Comparison of ENCODE assay signal across 8 cellular contexts in genomic region chr5:62460578-62460983, GRCh38. TPM values are rescaled to one million over a fixed set of nuclear protein-coding genes. Genes with fewer than 3 reads are reported as not detected.
DNase-seq lines count a peak whose midpoint lies in the region; ATAC-seq and TF ChIP-seq lines count a peak whose summit lies in the region.

No MANE protein-coding gene starts in this region.

- no peak overlapping the region for H3K4me3 Mint-ChIP-seq in neural progenitor cell

- ATAC-seq in GM21367 (IDR thresholded peaks at IDR 0.05; ENCODE audit: unreplicated experiment) (peak; percentile 80), HG03469 (IDR thresholded peaks at IDR 0.05; ENCODE audit: unreplicated experiment) (peak; percentile 72), Panc1 (peak; percentile 75; the same call in 1 of the 2 replicates)

- POLR2A ChIA-PET in Panc1 (lab: Charles Lee), result no interaction called here

- H3K9ac ChIP-seq in neural progenitor cell, result no peak overlapping the region

- DNase-seq in NCI-H510A treated with DMSO at 0.1 percent for 48 hours (lab: John Stamatoyannopoulos, UW), result peak; percentile 54
- DNase-seq in NCI-H510A (lab: John Stamatoyannopoulos, UW), result no peak
- peak; percentile 22 for DNase-seq in Panc1 (ENCODE audit: low read depth, low spot score)
- DNase-seq in erythroblast (lab: John Stamatoyannopoulos, UW), result peak; percentile 54 to 69
- peak; percentile 68 for DNase-seq in neural progenitor cell (ENCODE audit: low spot score)
- DNase-seq in activated CD4-positive, alpha-beta T cell treated with anti-CD3 and anti-CD28 coated beads, Interleukin-2, amount 50 U/mL, for 1 hour, result no peak

- H3F3A ChIP-seq in neural progenitor cell (ENCODE audit: low read depth), result no peaks in the 10 kb centered on the region

- H3K27me3 Mint-ChIP-seq in neural progenitor cell (ENCODE audit: insufficient read depth, low read depth), result no peaks in the 10 kb centered on the region

- no peaks in the 10 kb centered on the region for H3K9me3 Mint-ChIP-seq in neural progenitor cell

- intact Hi-C loops in Panc1 (cut with micrococcal nuclease; ENCODE audit: unreplicated experiment), result loop anchor here (2.0 kb wide), 1 partner anchor 318 kb away; no protein-coding TSS in a partner anchor

- no peaks in the 10 kb centered on the region for H3K36me3 Mint-ChIP-seq in neural progenitor cell

- H3K4me1 ChIP-seq in Panc1 (ENCODE audit: control insufficient read depth, insufficient read depth, low read length) (no peaks in the 10 kb centered on the region), neural progenitor cell (peaks cover 6% of the 10 kb centered on the region)

- in situ Hi-C loops in Panc1 (cut with HindIII; ENCODE audit: low pct_unique_long_range_greater_than_20kb, low sequenced_read_pairs), result no loop called here

- no peak overlapping the region for H3K27ac ChIP-seq in Panc1 (ENCODE audit: low read length)
- H3K27ac ChIP-seq in neural progenitor cell, result no peak overlapping the region

- CTCF ChIA-PET in Panc1 (lab: Charles Lee), result interaction anchor here (0.7 kb wide), 1 partner anchor 29 kb away, joined by 5 read pairs; no protein-coding TSS in a partner anchor

- no peak overlapping the region for H3K27ac Mint-ChIP-seq in neural progenitor cell

- no peak overlapping the region for H2AFZ ChIP-seq in neural progenitor cell (replicated peaks)

- no peak for TF ChIP-seq POLR2A in erythroblast (IDR thresholded peaks at IDR 0.05; ENCODE audit: low read length)

- no peak overlapping the region for H3K4me2 ChIP-seq in neural progenitor cell

- H3K4me1 Mint-ChIP-seq in neural progenitor cell, result no peaks in the 10 kb centered on the region

- TF ChIP-seq CTCF in Panc1 (IDR thresholded peaks at IDR 0.05) (peak; percentile 80; the same call in 1 of the 2 replicates), neural progenitor cell (IDR thresholded peaks at IDR 0.05) (peak; percentile 87)

- H3K36me3 ChIP-seq in Panc1 (ENCODE audit: control insufficient read depth, insufficient read depth, low read length) (no peaks in the 10 kb centered on the region), neural progenitor cell (no peaks in the 10 kb centered on the region)

- H4K20me1 ChIP-seq in neural progenitor cell (ENCODE audit: low read depth), result peaks cover 6% of the 10 kb centered on the region

- H3K79me2 ChIP-seq in neural progenitor cell (ENCODE audit: low read depth), result peaks cover 35% of the 10 kb centered on the region

- BruUV-seq in Panc1 (replicated peaks; lab: Mats Ljungman, UMichigan), result no TSS peak

- H3K27me3 ChIP-seq in Panc1 (ENCODE audit: control insufficient read depth, insufficient read depth, low read length) (no peaks in the 10 kb centered on the region), neural progenitor cell (no peaks in the 10 kb centered on the region)

- no peaks in the 10 kb centered on the region for H3K9me3 ChIP-seq in Panc1 (ENCODE audit: control insufficient read depth, insufficient read depth, low read depth, low read length)
- H3K9me3 ChIP-seq in neural progenitor cell (ENCODE audit: low read depth), result no peaks in the 10 kb centered on the region

- H3K4me3 ChIP-seq in Panc1 (ENCODE audit: low read depth in 2 of 2, low read length in 2 of 2) (no peak overlapping the region), neural progenitor cell (no peak overlapping the region)

RNA-seq across cellular contexts. Expression of gene IPO11, which starts 48.0 kb away (rescaled TPM):
- total RNA-seq in Panc1 (2021; ENCODE audit: unreplicated experiment), result 39.8 TPM
- polyA plus RNA-seq in Panc1 (2012; ENCODE audit: insufficient read length), result 9.9 TPM
- 48.2 and 66.9 TPM in 2 replicates for total RNA-seq in neural progenitor cell (ENCODE audit: low replicate concordance)

RNA-seq across cellular contexts. Expression of gene DIMT1, which starts 56.9 kb away (rescaled TPM):
- total RNA-seq in Panc1 (2021; ENCODE audit: unreplicated experiment) (37.2 TPM), neural progenitor cell (ENCODE audit: low replicate concordance) (24.0 and 43.2 TPM in 2 replicates)
- polyA plus RNA-seq in Panc1 (2012; ENCODE audit: insufficient read length), result 23.4 TPM

Comparison
In these comparisons a context has a peak if more than half of its experiments do, and no peak if none do; other contexts are left out.
1. DNase-seq: peak in NCI-H510A treated with DMSO at 0.1 percent for 48 hours (single experiment), Panc1 (single experiment), erythroblast (2 of 2) and neural progenitor cell (single experiment); none in NCI-H510A (single experiment) and activated CD4-positive, alpha-beta T cell treated with anti-CD3 and anti-CD28 coated beads, Interleukin-2, amount 50 U/mL, for 1 hour (single experiment).
2. Peak in every context shown above with its lines, with median percentiles within 50 percentile points of each other: ATAC-seq.